ENCODE assay signal across 23 cellular contexts in genomic region chr5:160466121-160466520, GRCh38. TPM values are rescaled to one million over a fixed set of nuclear protein-coding genes. Genes with fewer than 3 reads are reported as not detected.
DNase-seq lines count a peak whose midpoint lies in the region; ATAC-seq and TF ChIP-seq lines count a peak whose summit lies in the region.
"Had no signal": no experiment of that assay in that cellular context is flagged by ENCODE, and none has a peak within 500 bp of the region (broad histone marks: within the 10 kb centered on the region; RNA-seq: fewer than 3 reads in every experiment).

No MANE protein-coding gene starts in this region.

- H3K27me3 ChIP-seq in endodermal cell (ENCODE audit: control insufficient read depth, insufficient read depth, low read length, poor library complexity, severe bottlenecking): no peaks in the 10 kb centered on the region
- H3K27me3 ChIP-seq: adrenal gland, BE2C, heart left ventricle, right atrium auricular region, upper lobe of left lung had no signal

- peak overlapping the region; percentile 100 for H3K27ac Mint-ChIP-seq in activated CD8-positive, alpha-beta T cell treated with anti-CD3 and anti-CD28 coated beads for 36 hours
- H3K27ac Mint-ChIP-seq in activated CD8-positive, alpha-beta T cell treated with anti-CD3 and anti-CD28 coated beads, Interleukin-2, amount 10 ng/mL, durations not matched to agents 7 days and 5 days: no peak overlapping the region
- peak overlapping the region; percentile 51 for H3K27ac Mint-ChIP-seq in central memory CD8-positive, alpha-beta T cell (ENCODE audit: low read depth)
- H3K27ac Mint-ChIP-seq in stimulated activated memory B cell treated with anti-CD40 and anti-IgM and Interleukin-4, amounts not matched to agents 10 μg/mL and 1 μg/mL and 100 μg/mL, for 72 hours: peak overlapping the region; percentile 98
- H3K27ac Mint-ChIP-seq in endodermal cell: no peak overlapping the region
- H3K27ac Mint-ChIP-seq in endothelial cell (ENCODE audit: unreplicated experiment): no peak overlapping the region

- H3K36me3 ChIP-seq in OCI-LY7 (ENCODE audit: insufficient read depth, low read length) (no peaks in the 10 kb centered on the region), endodermal cell (ENCODE audit: control insufficient read depth, insufficient read depth, low read length) (no peaks in the 10 kb centered on the region)
- H3K36me3 ChIP-seq: adrenal gland, BE2C, heart left ventricle, left lung, right atrium auricular region, upper lobe of left lung had no signal

- CTCF ChIA-PET in activated CD8-positive, alpha-beta T cell treated with anti-CD3 and anti-CD28 coated beads for 36 hours (lab: Charles Lee): interaction anchor here (1.2 to 9.9 kb wide), 3 partner anchors 8 to 26 kb away, joined by 4 to 195 read pairs (median 18); no protein-coding TSS in a partner anchor
- CTCF ChIA-PET in activated CD8-positive, alpha-beta T cell treated with anti-CD3 and anti-CD28 coated beads, Interleukin-2, amount 10 ng/mL, durations not matched to agents 7 days and 5 days (lab: Charles Lee): interaction anchor here (0.9 to 9.9 kb wide), 5 partner anchors 25 to 72 kb away, joined by 3 to 295 read pairs (median 4); partner anchors contain the start of gene SLU7
- CTCF ChIA-PET in OCI-LY7 (lab: Charles Lee; ENCODE audit: unreplicated experiment): interaction anchor here (1.4 kb wide), 1 partner anchor 26 kb away, joined by 9 read pairs; no protein-coding TSS in a partner anchor

- H3K4me3 Mint-ChIP-seq in activated CD8-positive, alpha-beta T cell treated with anti-CD3 and anti-CD28 coated beads for 36 hours: no peak overlapping the region
- H3K4me3 Mint-ChIP-seq in activated CD8-positive, alpha-beta T cell treated with anti-CD3 and anti-CD28 coated beads, Interleukin-2, amount 10 ng/mL, durations not matched to agents 7 days and 5 days: no peak overlapping the region
- H3K4me3 Mint-ChIP-seq in central memory CD8-positive, alpha-beta T cell: no peak overlapping the region
- H3K4me3 Mint-ChIP-seq in stimulated activated memory B cell treated with anti-CD40 and anti-IgM and Interleukin-4, amounts not matched to agents 10 μg/mL and 1 μg/mL and 100 μg/mL, for 72 hours: no peak overlapping the region
- H3K4me3 Mint-ChIP-seq in endodermal cell (no peak overlapping the region), endothelial cell (ENCODE audit: unreplicated experiment) (no peak overlapping the region)

- H3K9me3 ChIP-seq in OCI-LY7 (ENCODE audit: low read length) (no peaks in the 10 kb centered on the region), endodermal cell (ENCODE audit: control insufficient read depth, low read length) (no peaks in the 10 kb centered on the region)
- H3K9me3 ChIP-seq: adrenal gland, BE2C, heart left ventricle, left lung, right atrium auricular region, upper lobe of left lung had no signal

- DNase-seq in activated CD8-positive, alpha-beta T cell treated with anti-CD3 and anti-CD28 coated beads for 36 hours: no peak
- DNase-seq in activated CD8-positive, alpha-beta T cell treated with anti-CD3 and anti-CD28 coated beads, Interleukin-2, amount 10 ng/mL, durations not matched to agents 7 days and 5 days: no peak
- no peak for DNase-seq in OCI-LY7 (ENCODE audit: low spot score)
- no peak for DNase-seq in central memory CD8-positive, alpha-beta T cell (ENCODE audit: low spot score in 2 of 2)
- DNase-seq in endodermal cell: no peak
- no peak for DNase-seq in endothelial cell (ENCODE audit: low spot score)
- DNase-seq in Right ventricle myocardium inferior (ENCODE audit: missing footprints): no peak
- DNase-seq: activated CD4-positive, alpha-beta T cell treated with anti-CD3 and anti-CD28 coated beads for 48 hours; activated CD8-positive, alpha-beta memory T cell treated with anti-CD3 and anti-CD28 coated beads, Interleukin-2, amount 50 U/mL, for 4 hours; activated gamma-delta T cell; adrenal gland; BE2C; dermis blood vessel endothelial cell; EL; heart left ventricle; left lung; naive thymus-derived CD4-positive, alpha-beta T cell; NCI-H1436; SHP77; stimulated activated CD4-positive, alpha-beta T cell treated with anti-CD3 and anti-CD28 coated beads, Interleukin-12 subunit alpha, Interleukin-12 subunit beta, amount 100 ng/mL, for 4 hours; upper lobe of left lung had no signal

- no peak for TF ChIP-seq CTCF in activated CD8-positive, alpha-beta T cell treated with anti-CD3 and anti-CD28 coated beads for 36 hours (IDR thresholded peaks at IDR 0.05)
- no peak for TF ChIP-seq CTCF in OCI-LY7 (conservative IDR thresholded peaks at IDR 0.05; ENCODE audit: low read length)
- TF ChIP-seq CTCF in endodermal cell (conservative IDR thresholded peaks at IDR 0.05): no peak
- no peak for TF ChIP-seq CTCF in endothelial cell (IDR thresholded peaks at IDR 0.05; ENCODE audit: unreplicated experiment)

- no TSS peak for BruUV-seq in OCI-LY7 (replicated peaks; lab: Mats Ljungman, UMichigan)

- no peaks in the 10 kb centered on the region for H3K27me3 Mint-ChIP-seq in activated CD8-positive, alpha-beta T cell treated with anti-CD3 and anti-CD28 coated beads for 36 hours
- H3K27me3 Mint-ChIP-seq in activated CD8-positive, alpha-beta T cell treated with anti-CD3 and anti-CD28 coated beads, Interleukin-2, amount 10 ng/mL, durations not matched to agents 7 days and 5 days (ENCODE audit: low read depth): peaks cover 2% of the 10 kb centered on the region
- H3K27me3 Mint-ChIP-seq in central memory CD8-positive, alpha-beta T cell: no peaks in the 10 kb centered on the region
- H3K27me3 Mint-ChIP-seq in stimulated activated memory B cell treated with anti-CD40 and anti-IgM and Interleukin-4, amounts not matched to agents 10 μg/mL and 1 μg/mL and 100 μg/mL, for 72 hours: no peaks in the 10 kb centered on the region
- H3K27me3 Mint-ChIP-seq in endodermal cell (ENCODE audit: insufficient read depth) (peaks cover 11% of the 10 kb centered on the region), endothelial cell (ENCODE audit: unreplicated experiment) (no peaks in the 10 kb centered on the region)
- H3K27me3 Mint-ChIP-seq: naive thymus-derived CD4-positive, alpha-beta T cell had no signal

- H4K20me1 ChIP-seq in OCI-LY7 (ENCODE audit: insufficient read depth, low read length): no peaks in the 10 kb centered on the region

- H3K79me2 ChIP-seq in OCI-LY7 (ENCODE audit: insufficient read depth, low read depth, low read length): peaks cover 29% of the 10 kb centered on the region; the same call in 1 of the 2 replicates

- intact Hi-C loops in activated CD8-positive, alpha-beta T cell treated with anti-CD3 and anti-CD28 coated beads for 36 hours (cut with micrococcal nuclease): loop anchor here (5.0 kb wide), 1 partner anchor 41 kb away; no protein-coding TSS in a partner anchor
- intact Hi-C loops in OCI-LY7 (cut with micrococcal nuclease; ENCODE audit: unreplicated experiment) (loop anchor here (5.0 kb wide), 1 partner anchor 1259 kb away; the partner anchor contains the start of gene RNF145), Right ventricle myocardium inferior (cut with DNase I) (no loop called here)

- peaks cover 66% of the 10 kb centered on the region for H3K4me1 Mint-ChIP-seq in activated CD8-positive, alpha-beta T cell treated with anti-CD3 and anti-CD28 coated beads for 36 hours (ENCODE audit: low read depth)
- peaks cover 70% of the 10 kb centered on the region for H3K4me1 Mint-ChIP-seq in activated CD8-positive, alpha-beta T cell treated with anti-CD3 and anti-CD28 coated beads, Interleukin-2, amount 10 ng/mL, durations not matched to agents 7 days and 5 days (ENCODE audit: low read depth)
- peaks cover 49% of the 10 kb centered on the region for H3K4me1 Mint-ChIP-seq in central memory CD8-positive, alpha-beta T cell
- peaks cover 81% of the 10 kb centered on the region for H3K4me1 Mint-ChIP-seq in stimulated activated memory B cell treated with anti-CD40 and anti-IgM and Interleukin-4, amounts not matched to agents 10 μg/mL and 1 μg/mL and 100 μg/mL, for 72 hours
- H3K4me1 Mint-ChIP-seq in endodermal cell (peaks cover 12% of the 10 kb centered on the region), endothelial cell (ENCODE audit: unreplicated experiment) (peaks cover 20% of the 10 kb centered on the region)

- 0 out of 2 replicates have a peak overlapping the region, but pooled peaks have one; percentile 80 for H2AFZ ChIP-seq in OCI-LY7 (ENCODE audit: low read length)

- H3K27ac ChIP-seq in OCI-LY7 (ENCODE audit: low read depth, low read length, poor library complexity, severe bottlenecking): no peak overlapping the region
- H3K27ac ChIP-seq in endodermal cell (ENCODE audit: low read depth, low read length): no peak overlapping the region
- H3K27ac ChIP-seq: adrenal gland, left lung, right atrium auricular region had no signal

- no peak overlapping the region for H3K4me3 ChIP-seq in OCI-LY7 (ENCODE audit: low read depth, low read length, poor library complexity, severe bottlenecking)
- H3K4me3 ChIP-seq in endodermal cell (ENCODE audit: low read length): no peak overlapping the region
- H3K4me3 ChIP-seq: adrenal gland, heart left ventricle, left lung, right atrium auricular region, upper lobe of left lung had no signal

- peak overlapping the region; percentile 93 for H3K4me2 ChIP-seq in OCI-LY7 (ENCODE audit: low read length)

- no peaks in the 10 kb centered on the region for H3K9me2 ChIP-seq in OCI-LY7 (ENCODE audit: insufficient read depth, low read length)

- 91 to 96% methylated on average over 3 to 5 of the region's 5 CpGs for WGBS in endodermal cell (ENCODE audit: insufficient coverage in 1 of 2, insufficient read length in 1 of 2), 2 experiments

- POLR2A ChIA-PET in activated CD8-positive, alpha-beta T cell treated with anti-CD3 and anti-CD28 coated beads for 36 hours (lab: Charles Lee): interaction anchor here (1.4 to 3.4 kb wide), 3 partner anchors 11 to 27 kb away, joined by 3 to 41 read pairs (median 7); no protein-coding TSS in a partner anchor
- POLR2A ChIA-PET in activated CD8-positive, alpha-beta T cell treated with anti-CD3 and anti-CD28 coated beads, Interleukin-2, amount 10 ng/mL, durations not matched to agents 7 days and 5 days (lab: Charles Lee): interaction anchor here (2.6 to 3.2 kb wide), 2 partner anchors 25 to 44 kb away, joined by 17 to 34 read pairs; partner anchors contain the start of gene PTTG1
- POLR2A ChIA-PET in OCI-LY7 (lab: Charles Lee): interaction anchor here (0.8 to 3.2 kb wide), 7 partner anchors 23 to 47 kb away, joined by 3 to 26 read pairs (median 7); partner anchors contain the start of genes PTTG1 and SLU7

- H3K36me3 Mint-ChIP-seq in activated CD8-positive, alpha-beta T cell treated with anti-CD3 and anti-CD28 coated beads for 36 hours (ENCODE audit: low read depth): peaks cover 24% of the 10 kb centered on the region
- H3K36me3 Mint-ChIP-seq in activated CD8-positive, alpha-beta T cell treated with anti-CD3 and anti-CD28 coated beads, Interleukin-2, amount 10 ng/mL, durations not matched to agents 7 days and 5 days (ENCODE audit: low read depth): peaks cover 5% of the 10 kb centered on the region
- peaks cover 16% of the 10 kb centered on the region for H3K36me3 Mint-ChIP-seq in central memory CD8-positive, alpha-beta T cell (ENCODE audit: insufficient read depth)
- peaks cover 9% of the 10 kb centered on the region for H3K36me3 Mint-ChIP-seq in stimulated activated memory B cell treated with anti-CD40 and anti-IgM and Interleukin-4, amounts not matched to agents 10 μg/mL and 1 μg/mL and 100 μg/mL, for 72 hours
- no peaks in the 10 kb centered on the region for H3K36me3 Mint-ChIP-seq in endodermal cell (ENCODE audit: low read depth)
- no peaks in the 10 kb centered on the region for H3K36me3 Mint-ChIP-seq in endothelial cell (ENCODE audit: low read depth, unreplicated experiment)

- H3K4me1 ChIP-seq in OCI-LY7 (ENCODE audit: insufficient read depth, low read length, poor library complexity, severe bottlenecking) (peaks cover 65% of the 10 kb centered on the region), endodermal cell (ENCODE audit: control insufficient read depth, insufficient read depth, low read length) (no peaks in the 10 kb centered on the region)
- H3K4me1 ChIP-seq: adrenal gland, BE2C had no signal

- no peak overlapping the region for H3K9ac ChIP-seq in endodermal cell (ENCODE audit: extremely low read depth, low read length, poor library complexity, severe bottlenecking)

- no peaks in the 10 kb centered on the region for H3K9me3 Mint-ChIP-seq in activated CD8-positive, alpha-beta T cell treated with anti-CD3 and anti-CD28 coated beads for 36 hours
- no peaks in the 10 kb centered on the region for H3K9me3 Mint-ChIP-seq in activated CD8-positive, alpha-beta T cell treated with anti-CD3 and anti-CD28 coated beads, Interleukin-2, amount 10 ng/mL, durations not matched to agents 7 days and 5 days (ENCODE audit: insufficient read depth)
- no peaks in the 10 kb centered on the region for H3K9me3 Mint-ChIP-seq in central memory CD8-positive, alpha-beta T cell
- no peaks in the 10 kb centered on the region for H3K9me3 Mint-ChIP-seq in stimulated activated memory B cell treated with anti-CD40 and anti-IgM and Interleukin-4, amounts not matched to agents 10 μg/mL and 1 μg/mL and 100 μg/mL, for 72 hours
- peaks cover 5% of the 10 kb centered on the region for H3K9me3 Mint-ChIP-seq in endodermal cell
- H3K9me3 Mint-ChIP-seq in endothelial cell (ENCODE audit: unreplicated experiment): no peaks in the 10 kb centered on the region
- H3K9me3 Mint-ChIP-seq: naive thymus-derived CD4-positive, alpha-beta T cell had no signal

- no peak for ATAC-seq in activated CD8-positive, alpha-beta T cell treated with anti-CD3 and anti-CD28 coated beads for 36 hours
- no peak for ATAC-seq in activated CD8-positive, alpha-beta T cell treated with anti-CD3 and anti-CD28 coated beads, Interleukin-2, amount 10 ng/mL, durations not matched to agents 7 days and 5 days
- no peak for ATAC-seq in central memory CD8-positive, alpha-beta T cell (replicated peaks; ENCODE audit: extremely low read depth, poor library complexity, severe bottlenecking)
- no peak for ATAC-seq in stimulated activated memory B cell treated with anti-CD40 and anti-IgM and Interleukin-4, amounts not matched to agents 10 μg/mL and 1 μg/mL and 100 μg/mL, for 72 hours
- no peak for ATAC-seq in Right ventricle myocardium inferior
- ATAC-seq: heart left ventricle; naive thymus-derived CD4-positive, alpha-beta T cell had no signal

RNA-seq across cellular contexts. Expression of gene PTTG1, which starts 44.5 kb away (rescaled TPM):
- 100 to 1,000 TPM; 132 to 139 TPM for total RNA-seq in activated CD8-positive, alpha-beta T cell treated with anti-CD3 and anti-CD28 coated beads for 36 hours
- 100 to 1,000 TPM; 138 to 140 TPM for total RNA-seq in activated CD8-positive, alpha-beta T cell treated with anti-CD3 and anti-CD28 coated beads, Interleukin-2, amount 10 ng/mL, durations not matched to agents 7 days and 5 days
- 420 and 480 TPM in 2 replicates for total RNA-seq in OCI-LY7 (2014; rRNA removed; shearing (Covaris generic))
- total RNA-seq in OCI-LY7 (2022): 340 and 428 TPM in 2 replicates
- total RNA-seq in endodermal cell: 100 to 1,000 TPM; 121 to 162 TPM
- polyA plus RNA-seq in endodermal cell (2013, experiment 1 of 2): 372 TPM
- polyA plus RNA-seq in endodermal cell (2013, experiment 2 of 2): 366 TPM
- 25.1 TPM for total RNA-seq in endothelial cell (ENCODE audit: unreplicated experiment)
- 1.4 TPM for total RNA-seq in Right ventricle myocardium inferior

RNA-seq across cellular contexts. Expression of gene SLU7, which starts 47.2 kb away (rescaled TPM):
- total RNA-seq in activated CD8-positive, alpha-beta T cell treated with anti-CD3 and anti-CD28 coated beads for 36 hours: 10 to 100 TPM; 38.4 to 40.9 TPM
- total RNA-seq in activated CD8-positive, alpha-beta T cell treated with anti-CD3 and anti-CD28 coated beads, Interleukin-2, amount 10 ng/mL, durations not matched to agents 7 days and 5 days: 10 to 100 TPM; 41.0 to 46.9 TPM
- total RNA-seq in OCI-LY7 (2014; rRNA removed; shearing (Covaris generic)): 32.2 and 59.7 TPM in 2 replicates
- total RNA-seq in OCI-LY7 (2022) (46.2 and 55.4 TPM in 2 replicates), endodermal cell (10 to 100 TPM; 36.8 to 47.5 TPM), endothelial cell (ENCODE audit: unreplicated experiment) (53.1 TPM), Right ventricle myocardium inferior (46.9 TPM)
- 36.7 TPM for polyA plus RNA-seq in endodermal cell (2013, experiment 1 of 2)
- polyA plus RNA-seq in endodermal cell (2013, experiment 2 of 2): 41.6 TPM

Comparison
In these comparisons a context has a peak if more than half of its experiments do, and no peak if none do; other contexts are left out.
1. H3K27ac Mint-ChIP-seq: peak in activated CD8-positive, alpha-beta T cell treated with anti-CD3 and anti-CD28 coated beads for 36 hours (single experiment), central memory CD8-positive, alpha-beta T cell (single experiment) and stimulated activated memory B cell treated with anti-CD40 and anti-IgM and Interleukin-4, amounts not matched to agents 10 μg/mL and 1 μg/mL and 100 μg/mL, for 72 hours (single experiment); none in activated CD8-positive, alpha-beta T cell treated with anti-CD3 and anti-CD28 coated beads, Interleukin-2, amount 10 ng/mL, durations not matched to agents 7 days and 5 days (single experiment), endodermal cell (single experiment) and endothelial cell (single experiment).
2. RNA of gene PTTG1, which starts 44.5 kb away (total RNA-seq): 340 to 480 TPM in OCI-LY7, 121 to 162 TPM in endodermal cell, 138 to 140 TPM in activated CD8-positive, alpha-beta T cell treated with anti-CD3 and anti-CD28 coated beads, Interleukin-2, amount 10 ng/mL, durations not matched to agents 7 days and 5 days, 132 to 139 TPM in activated CD8-positive, alpha-beta T cell treated with anti-CD3 and anti-CD28 coated beads for 36 hours and 25.1 TPM in endothelial cell (single experiment); 1.4 TPM in Right ventricle myocardium inferior (single experiment); every median in the first group is over 10 times any median in the second.